9 cellular contexts compared by ENCODE assay signal in genomic region chr9:79572032-79572890, GRCh38. TPM values are rescaled to one million over a fixed set of nuclear protein-coding genes. Genes with fewer than 3 reads are reported as not detected.
DNase-seq lines count a peak whose midpoint lies in the region; ATAC-seq and TF ChIP-seq lines count a peak whose summit lies in the region.
"Had no signal": no experiment of that assay in that cellular context is flagged by ENCODE, and none has a peak within 500 bp of the region (broad histone marks: within the 10 kb centered on the region; RNA-seq: fewer than 3 reads in every experiment).

No MANE protein-coding gene starts in this region.

- intact Hi-C loops in Right ventricle myocardium inferior (cut with DNase I): loop anchor here (1.0 to 5.0 kb wide), 2 partner anchors 50 to 90 kb away; no protein-coding TSS in a partner anchor

- DNase-seq in GM12865 (ENCODE audit: low read depth) (peak; percentile 61), NCI-H510A treated with DMSO at 0.1 percent for 48 hours (lab: John Stamatoyannopoulos, UW) (peak; percentile 21), Right ventricle myocardium inferior (ENCODE audit: missing footprints) (peak; percentile 81)
- DNase-seq in activated naive CD4-positive, alpha-beta T cell treated with anti-CD3 and anti-CD28 coated beads, Interleukin-2, amount 10 ng/mL, durations not matched to agents 7 days and 5 days: peak; percentile 54

- CTCF ChIA-PET in activated naive CD4-positive, alpha-beta T cell treated with anti-CD3 and anti-CD28 coated beads, Interleukin-2, amount 10 ng/mL, durations not matched to agents 7 days and 5 days (lab: Charles Lee): no interaction called here

- peaks cover 10% of the 10 kb centered on the region for H3K27me3 ChIP-seq in neutrophil

- H3K36me3 ChIP-seq in neutrophil: peaks cover 13% of the 10 kb centered on the region

- H3K4me1 Mint-ChIP-seq in activated naive CD4-positive, alpha-beta T cell treated with anti-CD3 and anti-CD28 coated beads, Interleukin-2, amount 10 ng/mL, durations not matched to agents 7 days and 5 days: peaks cover 35% of the 10 kb centered on the region

- peak overlapping the region; percentile 92 for H3K4me3 Mint-ChIP-seq in activated naive CD4-positive, alpha-beta T cell treated with anti-CD3 and anti-CD28 coated beads, Interleukin-2, amount 10 ng/mL, durations not matched to agents 7 days and 5 days

- H3K9me3 ChIP-seq in neutrophil: no peaks in the 10 kb centered on the region

- H3K27me3 Mint-ChIP-seq in activated naive CD4-positive, alpha-beta T cell treated with anti-CD3 and anti-CD28 coated beads, Interleukin-2, amount 10 ng/mL, durations not matched to agents 7 days and 5 days: peaks cover 22% of the 10 kb centered on the region

- no peaks in the 10 kb centered on the region for H3K9me3 Mint-ChIP-seq in activated naive CD4-positive, alpha-beta T cell treated with anti-CD3 and anti-CD28 coated beads, Interleukin-2, amount 10 ng/mL, durations not matched to agents 7 days and 5 days

- H3K4me1 ChIP-seq in neutrophil (ENCODE audit: control insufficient read depth in 1 of 2, insufficient read depth in 1 of 2, low read depth in 1 of 2, low read length in 1 of 2): peaks cover 65 to 66% of the 10 kb centered on the region in 2 experiments

- H3K36me3 Mint-ChIP-seq in activated naive CD4-positive, alpha-beta T cell treated with anti-CD3 and anti-CD28 coated beads, Interleukin-2, amount 10 ng/mL, durations not matched to agents 7 days and 5 days: peaks cover 29% of the 10 kb centered on the region

- H3K4me3 ChIP-seq in GM12865 (ENCODE audit: low read depth, low read length) (peak overlapping the region; percentile 74), neutrophil (ENCODE audit: low read depth in 1 of 2, low read length in 1 of 2) (peak overlapping the region; percentile 96 to 97)

- H3K27ac Mint-ChIP-seq in activated naive CD4-positive, alpha-beta T cell treated with anti-CD3 and anti-CD28 coated beads, Interleukin-2, amount 10 ng/mL, durations not matched to agents 7 days and 5 days: peak overlapping the region; percentile 84

- ATAC-seq in Right ventricle myocardium inferior: peak; percentile 3
- ATAC-seq in GM18517 (IDR thresholded peaks at IDR 0.05; ENCODE audit: unreplicated experiment): no peak
- no peak for ATAC-seq in HG03159 (IDR thresholded peaks at IDR 0.05; ENCODE audit: unreplicated experiment)
- ATAC-seq: HCT116 had no signal

- H3K27ac ChIP-seq in 22Rv1: peak overlapping the region; percentile 82
- peak overlapping the region; percentile 99 for H3K27ac ChIP-seq in neutrophil

- no peak for TF ChIP-seq CTCF in 22Rv1 (IDR thresholded peaks at IDR 0.05)
- TF ChIP-seq CTCF in GM12865 (IDR thresholded peaks at IDR 0.05; ENCODE audit: insufficient read depth, low read depth, low read length, missing control alignments): no peak
- TF ChIP-seq CTCF in neutrophil (IDR thresholded peaks at IDR 0.05): no peak

RNA-seq across cellular contexts. Expression of gene TLE4, which starts 0.5 kb away (rescaled TPM):
- 12.1 TPM for total RNA-seq in Right ventricle myocardium inferior

Comparison
In these comparisons a context has a peak if more than half of its experiments do, and no peak if none do; other contexts are left out.
1. DNase-seq: peak in every context shown above with its lines; median percentile 81 in Right ventricle myocardium inferior; 61 in GM12865; 54 in activated naive CD4-positive, alpha-beta T cell treated with anti-CD3 and anti-CD28 coated beads, Interleukin-2, amount 10 ng/mL, durations not matched to agents 7 days and 5 days; 21 in NCI-H510A treated with DMSO at 0.1 percent for 48 hours.